In genomic region chr15:82362848-82363247, GRCh38 we compare ENCODE assay signal across 9 cellular contexts. TPM values are rescaled to one million over a fixed set of nuclear protein-coding genes. Genes with fewer than 3 reads are reported as not detected.
A peak's percentile ranks its signal among the peaks of the same experiment; 100 is the strongest.
DNase-seq lines count a peak whose midpoint lies in the region; ATAC-seq and TF ChIP-seq lines count a peak whose summit lies in the region.
"Not testable (repeated sequence)": the region's sequence is repeated elsewhere in the genome, so short reads cannot be mapped to it uniquely, and the experiment has no call there.
"Had no signal": no experiment of that assay in that cellular context is flagged by ENCODE, and none has a peak within 500 bp of the region (broad histone marks: within the 10 kb centered on the region; RNA-seq: fewer than 3 reads in every experiment).

No MANE protein-coding gene starts in this region.

- H2AFZ ChIP-seq in IMR-90 (replicated peaks; ENCODE audit: low read length, poor library complexity): not testable (repeated sequence)

- dilution Hi-C loops in IMR-90 (cut with HindIII; ENCODE audit: low sequenced_read_pairs, unreplicated experiment): not testable (repeated sequence)

- H3K27ac Mint-ChIP-seq in stimulated activated effector memory CD8-positive, alpha-beta T cell treated with anti-CD3 and anti-CD28 coated beads, Interleukin-12 subunit alpha, Interleukin-12 subunit beta, amount 100 ng/mL, for 72 hours: not testable (repeated sequence)

- ATAC-seq in IMR-90 (ENCODE audit: low read depth): peak; percentile 84
- ATAC-seq in Panc1: not testable (repeated sequence)
- peak; percentile 91 for ATAC-seq in SK-N-SH treated with all-trans-retinoic acid at 6 μM for 48 hours
- peak; percentile 51 for ATAC-seq in body of pancreas
- peak; percentile 57 for ATAC-seq in left colon
- peak; percentile 71 for ATAC-seq in mucosa of descending colon
- peak; percentile 31 for ATAC-seq in stimulated activated effector memory CD8-positive, alpha-beta T cell treated with anti-CD3 and anti-CD28 coated beads, Interleukin-12 subunit alpha, Interleukin-12 subunit beta, amount 100 ng/mL, for 72 hours
- ATAC-seq in upper lobe of right lung: peak; percentile 57

- H3K4ac ChIP-seq in IMR-90 (ENCODE audit: low read depth, low read length): not testable (repeated sequence)

- H3K4me3 Mint-ChIP-seq in stimulated activated effector memory CD8-positive, alpha-beta T cell treated with anti-CD3 and anti-CD28 coated beads, Interleukin-12 subunit alpha, Interleukin-12 subunit beta, amount 100 ng/mL, for 72 hours: not testable (repeated sequence)

- not testable (repeated sequence) for H3K14ac ChIP-seq in IMR-90 (replicated peaks; ENCODE audit: low read depth, low read length)

- not testable (repeated sequence) for H3K36me3 Mint-ChIP-seq in stimulated activated effector memory CD8-positive, alpha-beta T cell treated with anti-CD3 and anti-CD28 coated beads, Interleukin-12 subunit alpha, Interleukin-12 subunit beta, amount 100 ng/mL, for 72 hours

- not testable (repeated sequence) for H3K56ac ChIP-seq in IMR-90 (ENCODE audit: extremely low read depth, insufficient read depth, low read length)

- H4K5ac ChIP-seq in IMR-90 (ENCODE audit: low read depth, low read length): not testable (repeated sequence)

- not testable (repeated sequence) for H3K36me3 ChIP-seq in IMR-90 (ENCODE audit: control insufficient read depth, insufficient read depth, low read length); Panc1 (ENCODE audit: control insufficient read depth, insufficient read depth, low read length); body of pancreas (replicated peaks in 1 of 2; ENCODE audit: insufficient read depth in 1 of 2, low read depth in 2 of 2); mucosa of descending colon (ENCODE audit: low read depth); upper lobe of right lung

- TF ChIP-seq POLR2A in IMR-90 (IDR thresholded peaks at IDR 0.05; ENCODE audit: low read depth, low read length); body of pancreas (IDR thresholded peaks at IDR 0.05): not testable (repeated sequence)

- not testable (repeated sequence) for H2BK15ac ChIP-seq in IMR-90 (ENCODE audit: low read depth, low read length)

- H3K18ac ChIP-seq in IMR-90 (ENCODE audit: low read depth, low read length): not testable (repeated sequence)

- H3K4me1 ChIP-seq in IMR-90 (ENCODE audit: control insufficient read depth, insufficient read depth, low read length); Panc1 (ENCODE audit: control insufficient read depth, insufficient read depth, low read length); body of pancreas; mucosa of descending colon (ENCODE audit: low read depth); upper lobe of right lung: not testable (repeated sequence)

- POLR2A ChIA-PET in IMR-90 (lab: Charles Lee; ENCODE audit: unreplicated experiment); Panc1 (lab: Charles Lee): not testable (repeated sequence)

- not testable (repeated sequence) for H3K9me1 ChIP-seq in IMR-90 (ENCODE audit: insufficient read depth, low read length)

- no CpG with 5 or more reads among the region's 5 CpGs for WGBS in IMR-90 (ENCODE audit: extremely low coverage in 2 of 2, insufficient read length in 1 of 2), 2 experiments
- no CpG with 5 or more reads among the region's 5 CpGs for WGBS in body of pancreas, 2 donors

- not testable (repeated sequence) for TF ChIP-seq CTCF in IMR-90 (conservative IDR thresholded peaks at IDR 0.05; ENCODE audit: low read depth, low read length); Panc1 (IDR thresholded peaks at IDR 0.05); body of pancreas (IDR thresholded peaks at IDR 0.05); mucosa of descending colon (IDR thresholded peaks at IDR 0.05); upper lobe of right lung (IDR thresholded peaks at IDR 0.05)

- H3K9me3 ChIP-seq in IMR-90 (ENCODE audit: control insufficient read depth, insufficient read depth, low read length); Panc1 (ENCODE audit: control insufficient read depth, insufficient read depth, low read depth, low read length); body of pancreas; mucosa of descending colon; upper lobe of right lung: not testable (repeated sequence)

- H3K4me1 Mint-ChIP-seq in stimulated activated effector memory CD8-positive, alpha-beta T cell treated with anti-CD3 and anti-CD28 coated beads, Interleukin-12 subunit alpha, Interleukin-12 subunit beta, amount 100 ng/mL, for 72 hours: not testable (repeated sequence)

- H4K91ac ChIP-seq in IMR-90 (ENCODE audit: insufficient read depth, low read depth, low read length): not testable (repeated sequence)

- DNase-seq in IMR-90; Panc1 (ENCODE audit: low read depth, low spot score); body of pancreas; left colon; mucosa of descending colon; stimulated activated effector memory CD8-positive, alpha-beta T cell treated with anti-CD3 and anti-CD28 coated beads, Interleukin-12 subunit alpha, Interleukin-12 subunit beta, amount 100 ng/mL, for 72 hours (ENCODE audit: low spot score in 2 of 2); upper lobe of right lung: not testable (repeated sequence)

- CTCF ChIA-PET in IMR-90 (lab: Yijun Ruan, JAX); Panc1 (lab: Charles Lee): not testable (repeated sequence)

- not testable (repeated sequence) for H2AK9ac ChIP-seq in IMR-90 (replicated peaks; ENCODE audit: low read depth, low read length, poor library complexity)

- H3K79me1 ChIP-seq in IMR-90 (ENCODE audit: low read depth in 1 of 2, low read length in 2 of 2): not testable (repeated sequence)

- not testable (repeated sequence) for H3K27me3 ChIP-seq in IMR-90 (ENCODE audit: control insufficient read depth, insufficient read depth, low read length); Panc1 (ENCODE audit: control insufficient read depth, insufficient read depth, low read length); body of pancreas; upper lobe of right lung

- H3K23ac ChIP-seq in IMR-90 (ENCODE audit: low read depth, low read length): not testable (repeated sequence)

- H3K4me2 ChIP-seq in IMR-90 (ENCODE audit: low read depth, low read length): not testable (repeated sequence)

- not testable (repeated sequence) for TF ChIP-seq RAD21 in IMR-90 (IDR thresholded peaks at IDR 0.05; ENCODE audit: low read length)

- not testable (repeated sequence) for H2AK5ac ChIP-seq in IMR-90 (ENCODE audit: low read depth, low read length)

- not testable (repeated sequence) for H3K27ac ChIP-seq in IMR-90 (ENCODE audit: insufficient read depth, low read length); Panc1 (ENCODE audit: low read length); body of pancreas; upper lobe of right lung

- in situ Hi-C loops in IMR-90 (cut with MboI; ENCODE audit: low sequenced_read_pairs); Panc1 (cut with HindIII; ENCODE audit: low pct_unique_long_range_greater_than_20kb, low sequenced_read_pairs): not testable (repeated sequence)

- not testable (repeated sequence) for H3K4me3 ChIP-seq in IMR-90 (ENCODE audit: insufficient read depth, low read depth, low read length); Panc1 (ENCODE audit: low read depth in 2 of 2, low read length in 2 of 2); body of pancreas; mucosa of descending colon; upper lobe of right lung

- H3K9ac ChIP-seq in IMR-90 (ENCODE audit: low read depth, low read length): not testable (repeated sequence)

- not testable (repeated sequence) for BruUV-seq in IMR-90 (replicated peaks; lab: Mats Ljungman, UMichigan)
- TSS peak; percentile 72 for BruUV-seq in Panc1 (replicated peaks; lab: Mats Ljungman, UMichigan)

- H4K8ac ChIP-seq in IMR-90 (ENCODE audit: low read depth in 2 of 2, low read length in 2 of 2): not testable (repeated sequence)

- not testable (repeated sequence) for H2BK5ac ChIP-seq in IMR-90 (ENCODE audit: low read depth, low read length, poor library complexity, severe bottlenecking)

- not testable (repeated sequence) for H2BK120ac ChIP-seq in IMR-90 (ENCODE audit: low read depth, low read length)

- not testable (repeated sequence) for H2BK20ac ChIP-seq in IMR-90 (ENCODE audit: low read depth, low read length)

- intact Hi-C loops in IMR-90 (cut with micrococcal nuclease); Panc1 (cut with micrococcal nuclease; ENCODE audit: unreplicated experiment); body of pancreas (cut with DNase I); left colon (cut with DNase I, micrococcal nuclease); mucosa of descending colon (cut with DNase I, micrococcal nuclease); upper lobe of right lung (cut with DNase I): not testable (repeated sequence)

- H4K20me1 ChIP-seq in IMR-90 (ENCODE audit: insufficient read depth, low read length): not testable (repeated sequence)

- not testable (repeated sequence) for H3K9me3 Mint-ChIP-seq in stimulated activated effector memory CD8-positive, alpha-beta T cell treated with anti-CD3 and anti-CD28 coated beads, Interleukin-12 subunit alpha, Interleukin-12 subunit beta, amount 100 ng/mL, for 72 hours

RNA-seq across cellular contexts. Expression of gene GOLGA6L10, which starts 13.6 kb away (rescaled TPM):
- total RNA-seq in IMR-90 (2012; rRNA removed) (under 0.01 and 0.28 TPM in 2 replicates), Panc1 (2021; ENCODE audit: unreplicated experiment) (3.5 TPM), body of pancreas (10 to 100 TPM in 1 of 2 donors, 1 to 10 TPM in 1; 2.9 to 10.2 TPM), left colon (1 to 10 TPM in 1 of 2 donors, under 1 TPM in 1; 0.17 to 2.0 TPM), mucosa of descending colon (1 to 10 TPM in 2 of 3 donors, under 1 TPM in 1; 0.92 to 3.6 (median 3.1) TPM), upper lobe of right lung (0.23 TPM)
- polyA plus RNA-seq in IMR-90 (2012; rRNA removed): 0.62 and 0.79 TPM in 2 replicates
- 0.06 and 0.11 TPM in 2 replicates for polyA plus RNA-seq in IMR-90 (2012; cell fraction: cytosol; rRNA removed)
- polyA plus RNA-seq in IMR-90 (2012; cell fraction: nucleus; rRNA removed; ENCODE audit: low replicate concordance): 4.7 and 8.7 TPM in 2 replicates
- polyA plus RNA-seq in Panc1 (2012; ENCODE audit: insufficient read length): 4.1 TPM
- polyA plus RNA-seq: GM23248 had no signal
